Comparison of ENCODE assay signal across 1 cellular context in the genomic region with DNA sequence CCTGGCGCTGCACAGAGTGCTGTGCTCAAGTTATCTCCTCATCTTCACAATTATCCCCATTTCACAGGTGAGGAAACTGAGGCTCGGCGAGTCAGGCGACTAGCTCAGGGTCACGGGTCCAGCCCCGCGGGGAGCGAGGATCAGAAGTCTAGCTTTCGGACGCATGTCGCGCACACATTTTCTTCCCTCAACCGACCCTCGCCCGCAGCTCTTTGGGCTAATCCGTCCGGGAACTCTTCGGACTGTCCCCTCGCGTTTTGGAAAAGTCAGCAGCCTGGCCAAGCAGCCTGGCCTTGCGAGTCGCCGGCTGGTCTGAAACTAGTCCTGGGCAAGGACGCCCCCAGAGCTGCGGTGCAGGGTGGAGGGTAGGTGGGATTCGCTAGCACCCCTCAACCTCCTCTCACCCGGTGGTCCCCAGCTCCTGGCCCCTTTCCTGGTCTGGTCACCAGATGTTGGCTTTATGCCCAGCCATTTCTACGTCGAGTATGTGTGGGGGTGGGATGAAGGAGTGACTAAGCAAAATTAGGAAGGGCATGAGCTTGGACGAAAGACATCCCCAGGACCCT.
A peak's percentile ranks its signal among the peaks of the same experiment; 100 is the strongest.
TF ChIP-seq lines count a peak whose summit lies in the region.

No MANE protein-coding gene starts in this region.

TF ChIP-seq in K562, 482 proteins besides CTCF, POLR2A, EP300 and RAD21 (continues in another document):
- TF ChIP-seq TOE1 (IDR thresholded peaks at IDR 0.05; ENCODE audit: borderline replicate concordance) (no peak), TOE1 (CRISPR knock-in tag; IDR thresholded peaks at IDR 0.05; ENCODE audit: borderline replicate concordance, low read depth) (no peak), SRSF7 (optimal IDR thresholded peaks at IDR 0.05; ENCODE audit: low read depth, low read length) (no peak), SMARCE1 (IDR thresholded peaks at IDR 0.05) (no peak), HDAC2 (IDR thresholded peaks at IDR 0.05) (no peak), SP1 (CRISPR knock-in tag; IDR thresholded peaks at IDR 0.05) (no peak), ATF1 (CRISPR knock-in tag; IDR thresholded peaks at IDR 0.05) (no peak), ATF1 (tag; IDR thresholded peaks at IDR 0.05) (no peak), PML (IDR thresholded peaks at IDR 0.05; ENCODE audit: low read length) (no peak), ZNF445 (CRISPR knock-in tag; IDR thresholded peaks at IDR 0.05; ENCODE audit: low read depth) (no peak), ZNF778 (CRISPR knock-in tag; IDR thresholded peaks at IDR 0.05) (no peak), ZBTB8A (IDR thresholded peaks at IDR 0.05; ENCODE audit: partially characterized antibody) (no peak), RBM25 (IDR thresholded peaks at IDR 0.05; ENCODE audit: low read depth, low read length, severe bottlenecking) (peak; percentile 39), ZNF121 (CRISPR knock-in tag; conservative IDR thresholded peaks at IDR 0.05) (no peak), ARID1B (IDR thresholded peaks at IDR 0.05) (no peak), ELF1 (tag; IDR thresholded peaks at IDR 0.05) (no peak), NFE2L1 (tag; IDR thresholded peaks at IDR 0.05; ENCODE audit: borderline replicate concordance, low read depth) (peak; percentile 36; the same call in 1 of the 2 replicates), TEAD2 (tag; IDR thresholded peaks at IDR 0.05) (no peak), TARDBP (IDR thresholded peaks at IDR 0.05) (no peak), NFIC (IDR thresholded peaks at IDR 0.05) (peak; percentile 73), MAFG (tag; conservative IDR thresholded peaks at IDR 0.05) (peak; percentile 63), ZNF212 (CRISPR knock-in tag; IDR thresholded peaks at IDR 0.05) (no peak), TBL1XR1 (IDR thresholded peaks at IDR 0.05; ENCODE audit: low read length in 2 of 2) (no peak), FOSL1 (tag; conservative IDR thresholded peaks at IDR 0.05) (no peak), GABPA (tag; conservative IDR thresholded peaks at IDR 0.05; ENCODE audit: low read depth) (no peak), ZNF41 (CRISPR knock-in tag; conservative IDR thresholded peaks at IDR 0.05) (no peak), LARP7 (IDR thresholded peaks at IDR 0.05) (no peak), DNMT1 (IDR thresholded peaks at IDR 0.05) (no peak), ZNF316 (IDR thresholded peaks at IDR 0.05) (peak; percentile 49), NFE2 (IDR thresholded peaks at IDR 0.05; ENCODE audit: low read depth) (peak; percentile 61; the same call in 1 of the 2 replicates), MAFK (IDR thresholded peaks at IDR 0.05; ENCODE audit: low read length) (peak; percentile 8; the same call in 1 of the 2 replicates), MYC (IDR thresholded peaks at IDR 0.05; ENCODE audit: low read depth, low read length) (no peak), MYC (CRISPR knock-in tag; IDR thresholded peaks at IDR 0.05; ENCODE audit: borderline replicate concordance, low read depth) (no peak), MCM5 (IDR thresholded peaks at IDR 0.05; ENCODE audit: low read depth) (no peak)
- TF ChIP-seq, protein P1, sequence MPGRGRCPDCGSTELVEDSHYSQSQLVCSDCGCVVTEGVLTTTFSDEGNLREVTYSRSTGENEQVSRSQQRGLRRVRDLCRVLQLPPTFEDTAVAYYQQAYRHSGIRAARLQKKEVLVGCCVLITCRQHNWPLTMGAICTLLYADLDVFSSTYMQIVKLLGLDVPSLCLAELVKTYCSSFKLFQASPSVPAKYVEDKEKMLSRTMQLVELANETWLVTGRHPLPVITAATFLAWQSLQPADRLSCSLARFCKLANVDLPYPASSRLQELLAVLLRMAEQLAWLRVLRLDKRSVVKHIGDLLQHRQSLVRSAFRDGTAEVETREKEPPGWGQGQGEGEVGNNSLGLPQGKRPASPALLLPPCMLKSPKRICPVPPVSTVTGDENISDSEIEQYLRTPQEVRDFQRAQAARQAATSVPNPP (IDR thresholded peaks at IDR 0.05; ENCODE audit: borderline replicate concordance, insufficient read depth, insufficient read length): no peak
- TF ChIP-seq, protein P2, sequence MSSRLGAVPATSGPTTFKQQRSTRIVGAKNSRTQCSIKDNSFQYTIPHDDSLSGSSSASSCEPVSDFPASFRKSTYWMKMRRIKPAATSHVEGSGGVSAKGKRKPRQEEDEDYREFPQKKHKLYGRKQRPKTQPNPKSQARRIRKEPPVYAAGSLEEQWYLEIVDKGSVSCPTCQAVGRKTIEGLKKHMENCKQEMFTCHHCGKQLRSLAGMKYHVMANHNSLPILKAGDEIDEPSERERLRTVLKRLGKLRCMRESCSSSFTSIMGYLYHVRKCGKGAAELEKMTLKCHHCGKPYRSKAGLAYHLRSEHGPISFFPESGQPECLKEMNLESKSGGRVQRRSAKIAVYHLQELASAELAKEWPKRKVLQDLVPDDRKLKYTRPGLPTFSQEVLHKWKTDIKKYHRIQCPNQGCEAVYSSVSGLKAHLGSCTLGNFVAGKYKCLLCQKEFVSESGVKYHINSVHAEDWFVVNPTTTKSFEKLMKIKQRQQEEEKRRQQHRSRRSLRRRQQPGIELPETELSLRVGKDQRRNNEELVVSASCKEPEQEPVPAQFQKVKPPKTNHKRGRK (tag; IDR thresholded peaks at IDR 0.05): no peak
- TF ChIP-seq, protein P3, sequence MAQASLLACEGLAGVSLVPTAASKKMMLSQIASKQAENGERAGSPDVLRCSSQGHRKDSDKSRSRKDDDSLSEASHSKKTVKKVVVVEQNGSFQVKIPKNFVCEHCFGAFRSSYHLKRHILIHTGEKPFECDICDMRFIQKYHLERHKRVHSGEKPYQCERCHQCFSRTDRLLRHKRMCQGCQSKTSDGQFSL (CRISPR knock-in tag; IDR thresholded peaks at IDR 0.05): no peak
- TF ChIP-seq, protein P3 (tag; IDR thresholded peaks at IDR 0.05): no peak
- TF ChIP-seq, protein P4, sequence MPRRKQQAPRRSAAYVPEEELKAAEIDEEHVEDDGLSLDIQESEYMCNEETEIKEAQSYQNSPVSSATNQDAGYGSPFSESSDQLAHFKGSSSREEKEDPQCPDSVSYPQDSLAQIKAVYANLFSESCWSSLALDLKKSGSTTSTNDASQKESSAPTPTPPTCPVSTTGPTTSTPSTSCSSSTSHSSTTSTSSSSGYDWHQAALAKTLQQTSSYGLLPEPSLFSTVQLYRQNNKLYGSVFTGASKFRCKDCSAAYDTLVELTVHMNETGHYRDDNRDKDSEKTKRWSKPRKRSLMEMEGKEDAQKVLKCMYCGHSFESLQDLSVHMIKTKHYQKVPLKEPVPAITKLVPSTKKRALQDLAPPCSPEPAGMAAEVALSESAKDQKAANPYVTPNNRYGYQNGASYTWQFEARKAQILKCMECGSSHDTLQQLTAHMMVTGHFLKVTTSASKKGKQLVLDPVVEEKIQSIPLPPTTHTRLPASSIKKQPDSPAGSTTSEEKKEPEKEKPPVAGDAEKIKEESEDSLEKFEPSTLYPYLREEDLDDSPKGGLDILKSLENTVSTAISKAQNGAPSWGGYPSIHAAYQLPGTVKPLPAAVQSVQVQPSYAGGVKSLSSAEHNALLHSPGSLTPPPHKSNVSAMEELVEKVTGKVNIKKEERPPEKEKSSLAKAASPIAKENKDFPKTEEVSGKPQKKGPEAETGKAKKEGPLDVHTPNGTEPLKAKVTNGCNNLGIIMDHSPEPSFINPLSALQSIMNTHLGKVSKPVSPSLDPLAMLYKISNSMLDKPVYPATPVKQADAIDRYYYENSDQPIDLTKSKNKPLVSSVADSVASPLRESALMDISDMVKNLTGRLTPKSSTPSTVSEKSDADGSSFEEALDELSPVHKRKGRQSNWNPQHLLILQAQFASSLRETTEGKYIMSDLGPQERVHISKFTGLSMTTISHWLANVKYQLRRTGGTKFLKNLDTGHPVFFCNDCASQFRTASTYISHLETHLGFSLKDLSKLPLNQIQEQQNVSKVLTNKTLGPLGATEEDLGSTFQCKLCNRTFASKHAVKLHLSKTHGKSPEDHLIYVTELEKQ (CRISPR knock-in tag; IDR thresholded peaks at IDR 0.05): no peak
- TF ChIP-seq, protein P5, sequence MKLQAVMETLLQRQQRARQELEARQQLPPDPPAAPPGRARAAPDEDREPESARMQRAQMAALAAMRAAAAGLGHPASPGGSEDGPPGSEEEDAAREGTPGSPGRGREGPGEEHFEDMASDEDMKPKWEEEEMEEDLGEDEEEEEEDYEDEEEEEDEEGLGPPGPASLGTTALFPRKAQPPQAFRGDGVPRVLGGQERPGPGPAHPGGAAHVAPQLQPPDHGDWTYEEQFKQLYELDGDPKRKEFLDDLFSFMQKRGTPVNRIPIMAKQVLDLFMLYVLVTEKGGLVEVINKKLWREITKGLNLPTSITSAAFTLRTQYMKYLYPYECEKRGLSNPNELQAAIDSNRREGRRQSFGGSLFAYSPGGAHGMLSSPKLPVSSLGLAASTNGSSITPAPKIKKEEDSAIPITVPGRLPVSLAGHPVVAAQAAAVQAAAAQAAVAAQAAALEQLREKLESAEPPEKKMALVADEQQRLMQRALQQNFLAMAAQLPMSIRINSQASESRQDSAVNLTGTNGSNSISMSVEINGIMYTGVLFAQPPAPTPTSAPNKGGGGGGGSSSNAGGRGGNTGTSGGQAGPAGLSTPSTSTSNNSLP (IDR thresholded peaks at IDR 0.05; ENCODE audit: borderline replicate concordance, low read depth, low read length): no peak
- TF ChIP-seq, protein P6, sequence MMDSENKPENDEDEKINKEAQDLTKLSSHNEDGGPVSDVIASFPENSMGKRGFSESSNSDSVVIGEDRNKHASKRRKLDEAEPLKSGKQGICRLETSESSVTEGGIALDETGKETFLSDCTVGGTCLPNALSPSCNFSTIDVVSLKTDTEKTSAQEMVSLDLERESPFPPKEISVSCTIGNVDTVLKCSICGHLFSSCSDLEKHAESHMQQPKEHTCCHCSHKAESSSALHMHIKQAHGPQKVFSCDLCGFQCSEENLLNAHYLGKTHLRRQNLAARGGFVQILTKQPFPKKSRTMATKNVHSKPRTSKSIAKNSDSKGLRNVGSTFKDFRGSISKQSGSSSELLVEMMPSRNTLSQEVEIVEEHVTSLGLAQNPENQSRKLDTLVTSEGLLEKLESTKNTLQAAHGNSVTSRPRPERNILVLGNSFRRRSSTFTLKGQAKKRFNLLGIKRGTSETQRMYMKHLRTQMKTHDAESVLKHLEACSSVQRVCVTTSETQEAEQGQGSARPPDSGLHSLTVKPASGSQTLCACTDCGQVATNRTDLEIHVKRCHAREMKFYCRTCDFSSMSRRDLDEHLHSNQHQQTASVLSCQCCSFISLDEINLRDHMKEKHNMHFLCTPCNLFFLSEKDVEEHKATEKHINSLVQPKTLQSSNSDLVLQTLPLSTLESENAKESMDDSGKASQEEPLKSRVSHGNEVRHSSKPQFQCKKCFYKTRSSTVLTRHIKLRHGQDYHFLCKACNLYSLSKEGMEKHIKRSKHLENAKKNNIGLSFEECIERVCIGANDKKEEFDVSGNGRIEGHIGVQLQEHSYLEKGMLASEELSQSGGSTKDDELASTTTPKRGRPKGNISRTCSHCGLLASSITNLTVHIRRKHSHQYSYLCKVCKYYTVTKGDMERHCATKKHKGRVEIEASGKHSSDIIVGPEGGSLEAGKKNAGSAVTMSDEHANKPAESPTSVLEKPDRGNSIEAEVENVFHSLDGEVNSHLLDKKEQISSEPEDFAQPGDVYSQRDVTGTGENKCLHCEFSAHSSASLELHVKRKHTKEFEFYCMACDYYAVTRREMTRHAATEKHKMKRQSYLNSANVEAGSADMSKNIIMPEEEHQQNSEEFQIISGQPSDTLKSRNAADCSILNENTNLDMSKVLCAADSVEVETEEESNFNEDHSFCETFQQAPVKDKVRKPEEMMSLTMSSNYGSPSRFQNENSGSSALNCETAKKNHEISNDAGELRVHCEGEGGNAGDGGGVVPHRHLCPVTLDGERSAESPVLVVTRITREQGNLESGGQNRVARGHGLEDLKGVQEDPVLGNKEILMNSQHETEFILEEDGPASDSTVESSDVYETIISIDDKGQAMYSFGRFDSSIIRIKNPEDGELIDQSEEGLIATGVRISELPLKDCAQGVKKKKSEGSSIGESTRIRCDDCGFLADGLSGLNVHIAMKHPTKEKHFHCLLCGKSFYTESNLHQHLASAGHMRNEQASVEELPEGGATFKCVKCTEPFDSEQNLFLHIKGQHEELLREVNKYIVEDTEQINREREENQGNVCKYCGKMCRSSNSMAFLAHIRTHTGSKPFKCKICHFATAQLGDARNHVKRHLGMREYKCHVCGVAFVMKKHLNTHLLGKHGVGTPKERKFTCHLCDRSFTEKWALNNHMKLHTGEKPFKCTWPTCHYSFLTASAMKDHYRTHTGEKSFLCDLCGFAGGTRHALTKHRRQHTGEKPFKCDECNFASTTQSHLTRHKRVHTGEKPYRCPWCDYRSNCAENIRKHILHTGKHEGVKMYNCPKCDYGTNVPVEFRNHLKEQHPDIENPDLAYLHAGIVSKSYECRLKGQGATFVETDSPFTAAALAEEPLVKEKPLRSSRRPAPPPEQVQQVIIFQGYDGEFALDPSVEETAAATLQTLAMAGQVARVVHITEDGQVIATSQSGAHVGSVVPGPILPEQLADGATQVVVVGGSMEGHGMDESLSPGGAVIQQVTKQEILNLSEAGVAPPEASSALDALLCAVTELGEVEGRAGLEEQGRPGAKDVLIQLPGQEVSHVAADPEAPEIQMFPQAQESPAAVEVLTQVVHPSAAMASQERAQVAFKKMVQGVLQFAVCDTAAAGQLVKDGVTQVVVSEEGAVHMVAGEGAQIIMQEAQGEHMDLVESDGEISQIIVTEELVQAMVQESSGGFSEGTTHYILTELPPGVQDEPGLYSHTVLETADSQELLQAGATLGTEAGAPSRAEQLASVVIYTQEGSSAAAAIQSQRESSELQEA (IDR thresholded peaks at IDR 0.05; ENCODE audit: low read depth): no peak
